ENCODE assay signal across 8 cellular contexts in the genomic region with DNA sequence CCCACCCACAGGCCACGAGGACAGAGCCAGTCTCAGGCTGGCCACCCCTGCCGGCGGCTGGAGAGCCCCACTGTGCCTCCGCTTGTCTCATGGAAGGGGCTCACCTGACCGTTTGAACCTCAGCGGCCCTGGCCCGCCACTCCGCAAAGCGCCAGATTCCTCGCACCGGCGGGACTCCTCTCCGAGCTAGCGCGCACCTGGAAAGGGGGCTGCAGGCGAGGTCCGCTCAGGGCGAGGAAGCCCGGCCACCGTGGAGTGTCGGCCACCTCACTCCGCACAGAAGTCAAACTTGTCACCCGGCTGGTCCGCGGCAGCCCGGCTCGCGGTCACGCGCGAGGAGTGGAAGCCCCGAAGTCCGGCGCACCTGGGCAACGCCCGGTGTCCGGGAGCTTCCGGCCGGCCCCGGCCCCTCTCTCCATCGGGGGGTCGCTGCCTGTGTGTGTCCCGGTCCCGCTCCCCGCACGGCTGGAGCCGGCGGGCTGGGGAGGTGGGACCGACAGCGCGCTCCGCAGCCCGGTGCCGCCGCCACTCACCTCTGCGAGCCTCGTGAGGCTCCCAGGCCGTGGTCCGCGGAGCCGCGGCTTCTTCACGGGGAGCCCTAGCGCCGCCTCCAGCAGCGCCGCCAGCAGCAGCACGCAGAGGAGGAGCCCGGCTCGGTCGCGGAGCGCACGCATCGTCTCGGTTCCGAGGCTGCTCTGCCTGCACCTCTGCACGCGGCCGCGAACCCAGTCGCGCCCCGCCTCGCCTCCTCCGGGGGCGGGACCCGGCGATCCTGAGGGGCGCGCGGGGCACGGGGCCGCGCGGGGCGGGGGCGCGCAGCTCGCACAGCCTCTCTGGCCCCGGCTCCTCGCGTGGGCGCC. TPM values are rescaled to one million over a fixed set of nuclear protein-coding genes. Genes with fewer than 3 reads are reported as not detected.
DNase-seq lines count a peak whose midpoint lies in the region; ATAC-seq lines count a peak whose summit lies in the region.

ISM2 (minus strand) TSS at position 697 of the 860 bp plus-strand sequence; CDS start at position 674, 23 bp downstream.

- peaks cover 13% of the 10 kb centered on the region for H3K27me3 ChIP-seq in rectal smooth muscle tissue (ENCODE audit: control insufficient read depth, insufficient read depth, low read length)

- H3K4me3 ChIP-seq in rectal smooth muscle tissue (ENCODE audit: low read length), result peak within 1 kb of the TSS; percentile 29

- H3K4me1 Mint-ChIP-seq in activated naive CD4-positive, alpha-beta T cell treated with anti-CD3 and anti-CD28 coated beads, Interleukin-2, amount 10 ng/mL, durations not matched to agents 7 days and 5 days, result peaks cover 7% of the 10 kb centered on the region

- H3K9ac ChIP-seq in rectal smooth muscle tissue (ENCODE audit: low read length), result no peak within 1 kb of the TSS

- no peaks in the 10 kb centered on the region for H3K36me3 ChIP-seq in rectal smooth muscle tissue (ENCODE audit: control insufficient read depth, insufficient read depth, low read length)

- no peak within 1 kb of the TSS for H3K27ac Mint-ChIP-seq in activated naive CD4-positive, alpha-beta T cell treated with anti-CD3 and anti-CD28 coated beads, Interleukin-2, amount 10 ng/mL, durations not matched to agents 7 days and 5 days

- ATAC-seq in HG02943 (IDR thresholded peaks at IDR 0.05; ENCODE audit: low read depth, unreplicated experiment) (peak; percentile 71), left cardiac atrium (peak; percentile 81 to 91)

- DNase-seq in NCI-H2107 (lab: John Stamatoyannopoulos, UW) (peak; percentile 27), NCI-H2107 treated with DMSO at 0.1 percent for 48 hours (lab: John Stamatoyannopoulos, UW; ENCODE audit: unreplicated experiment) (no peak), NOMO-1 treated with DMSO at 0.1 percent for 48 hours (lab: John Stamatoyannopoulos, UW; ENCODE audit: unreplicated experiment) (peak; percentile 9), left cardiac atrium (peak; percentile 47), AML-193 (lab: John Stamatoyannopoulos, UW) (no peak)
- peak; percentile 72 for DNase-seq in activated naive CD4-positive, alpha-beta T cell treated with anti-CD3 and anti-CD28 coated beads, Interleukin-2, amount 10 ng/mL, durations not matched to agents 7 days and 5 days

- peaks cover 3% of the 10 kb centered on the region for H3K9me3 Mint-ChIP-seq in activated naive CD4-positive, alpha-beta T cell treated with anti-CD3 and anti-CD28 coated beads, Interleukin-2, amount 10 ng/mL, durations not matched to agents 7 days and 5 days

- peak within 1 kb of the TSS; percentile 63 for H3K4me3 Mint-ChIP-seq in activated naive CD4-positive, alpha-beta T cell treated with anti-CD3 and anti-CD28 coated beads, Interleukin-2, amount 10 ng/mL, durations not matched to agents 7 days and 5 days

- H3K27me3 Mint-ChIP-seq in activated naive CD4-positive, alpha-beta T cell treated with anti-CD3 and anti-CD28 coated beads, Interleukin-2, amount 10 ng/mL, durations not matched to agents 7 days and 5 days, result peaks cover 73% of the 10 kb centered on the region

- CTCF ChIA-PET in activated naive CD4-positive, alpha-beta T cell treated with anti-CD3 and anti-CD28 coated beads, Interleukin-2, amount 10 ng/mL, durations not matched to agents 7 days and 5 days (lab: Charles Lee), result no interaction called here

- no peak within 1 kb of the TSS for H3K27ac ChIP-seq in rectal smooth muscle tissue (ENCODE audit: low read depth, low read length)

- intact Hi-C loops in left cardiac atrium (cut with DNase I), result no loop called here

- H3K4me1 ChIP-seq in rectal smooth muscle tissue (ENCODE audit: control insufficient read depth, insufficient read depth, low read length), result peaks cover 3% of the 10 kb centered on the region

- H3K36me3 Mint-ChIP-seq in activated naive CD4-positive, alpha-beta T cell treated with anti-CD3 and anti-CD28 coated beads, Interleukin-2, amount 10 ng/mL, durations not matched to agents 7 days and 5 days, result no peaks in the 10 kb centered on the region

RNA-seq across cellular contexts. Expression of gene ISM2, which starts in this region (rescaled TPM):
- under 1 TPM; 0.21 to 0.47 TPM for total RNA-seq in left cardiac atrium

Comparison
In these comparisons a context has a peak if more than half of its experiments do, and no peak if none do; other contexts are left out.
1. DNase-seq: peak in NCI-H2107 (single experiment), NOMO-1 treated with DMSO at 0.1 percent for 48 hours (single experiment) and activated naive CD4-positive, alpha-beta T cell treated with anti-CD3 and anti-CD28 coated beads, Interleukin-2, amount 10 ng/mL, durations not matched to agents 7 days and 5 days (single experiment); none in NCI-H2107 treated with DMSO at 0.1 percent for 48 hours (single experiment) and AML-193 (0 of 2).
2. Peak in DNase-seq and ATAC-seq in left cardiac atrium; RNA of the gene not detected or under 1 TPM.